Comparison of ENCODE assay signal across 1 cellular context in genomic region chr7:74587435-74588126, GRCh38.
TF ChIP-seq lines count a peak whose summit lies in the region.

No MANE protein-coding gene starts in this region.

TF ChIP-seq in H1, 55 proteins besides CTCF, POLR2A, EP300 and RAD21:
- TF ChIP-seq SP1 (IDR thresholded peaks at IDR 0.05; ENCODE audit: low read depth, low read length) (no peak), CHD7 (IDR thresholded peaks at IDR 0.05; ENCODE audit: insufficient replicate concordance, low read length) (no peak), CHD1 (IDR thresholded peaks at IDR 0.05; ENCODE audit: low read depth, low read length) (no peak), E2F6 (IDR thresholded peaks at IDR 0.05) (peak; percentile 19; the same call in 1 of the 2 replicates), BRCA1 (IDR thresholded peaks at IDR 0.05; ENCODE audit: low read depth, low read length) (no peak), TAF1 (IDR thresholded peaks at IDR 0.05; ENCODE audit: low read depth, low read length) (no peak), USF2 (IDR thresholded peaks at IDR 0.05; ENCODE audit: low read length) (peak; percentile 60), KDM4A (IDR thresholded peaks at IDR 0.05; ENCODE audit: low read depth, low read length, severe bottlenecking) (no peak), FOSL1 (IDR thresholded peaks at IDR 0.05; ENCODE audit: insufficient read depth, low read depth, low read length) (no peak), MAX (IDR thresholded peaks at IDR 0.05) (peak; percentile 54), CREB1 (IDR thresholded peaks at IDR 0.05) (no peak), ATF3 (IDR thresholded peaks at IDR 0.05; ENCODE audit: insufficient read depth, low read depth, low read length) (no peak), TBP (IDR thresholded peaks at IDR 0.05; ENCODE audit: low read depth, low read length) (no peak)
TF ChIP-seq in H1: peak in this region for 3.
